ENCODE assay signal across 8 cellular contexts in genomic region chr13:23752111-23753001, GRCh38.
A peak's percentile ranks its signal among the peaks of the same experiment; 100 is the strongest.
DNase-seq lines count a peak whose midpoint lies in the region; ATAC-seq and TF ChIP-seq lines count a peak whose summit lies in the region.

No MANE protein-coding gene starts in this region.

- peak; percentile 65 for ATAC-seq in GM19452 (IDR thresholded peaks at IDR 0.05; ENCODE audit: unreplicated experiment)
- ATAC-seq in HG03108 (IDR thresholded peaks at IDR 0.05; ENCODE audit: unreplicated experiment) = peak; percentile 57
- ATAC-seq in left ventricle myocardium superior = no peak

- no peak overlapping the region for H3K27ac Mint-ChIP-seq in CD8-positive, alpha-beta memory T cell

- H3K9ac ChIP-seq in adipocyte (ENCODE audit: low read length) = no peak overlapping the region

- H3K36me3 ChIP-seq in GM06990 (ENCODE audit: control insufficient read depth, insufficient read depth, low read length) = no peaks in the 10 kb centered on the region
- H3K36me3 ChIP-seq in adipocyte (ENCODE audit: control insufficient read depth, insufficient read depth, low read length, severe bottlenecking) = peaks cover 4% of the 10 kb centered on the region
- H3K36me3 ChIP-seq in CD8-positive, alpha-beta memory T cell (ENCODE audit: insufficient read depth, low read length) = no peaks in the 10 kb centered on the region

- H3K27me3 Mint-ChIP-seq in CD8-positive, alpha-beta memory T cell = no peaks in the 10 kb centered on the region

- H3K9me3 Mint-ChIP-seq in CD8-positive, alpha-beta memory T cell = no peaks in the 10 kb centered on the region

- H3K4me3 ChIP-seq in GM06990 (replicated peaks; ENCODE audit: low read depth, low read length) (no peak overlapping the region), adipocyte (ENCODE audit: low read length) (no peak overlapping the region)
- no peak overlapping the region for H3K4me3 ChIP-seq in CD8-positive, alpha-beta memory T cell (ENCODE audit: low read length)

- H3K9me3 ChIP-seq in adipocyte (ENCODE audit: control insufficient read depth, low read length) = no peaks in the 10 kb centered on the region
- no peaks in the 10 kb centered on the region for H3K9me3 ChIP-seq in CD8-positive, alpha-beta memory T cell (ENCODE audit: low read length)

- POLR2A ChIA-PET in CD8-positive, alpha-beta memory T cell (lab: Charles Lee) = no interaction called here

- peaks cover 10 to 30% (median 18%) of the 10 kb centered on the region in 3 donors for H3K36me3 Mint-ChIP-seq in CD8-positive, alpha-beta memory T cell

- no peak overlapping the region for H3K27ac ChIP-seq in CD8-positive, alpha-beta memory T cell (ENCODE audit: low read depth, low read length)

- peak; percentile 68 for DNase-seq in GM06990 (ENCODE audit: extremely low read depth, insufficient read length)
- DNase-seq in adipocyte (ENCODE audit: low read depth) = peak; percentile 38
- DNase-seq in CD8-positive, alpha-beta memory T cell = no peak
- DNase-seq in left ventricle myocardium superior = no peak
- DNase-seq in pons (ENCODE audit: low spot score) = no peak
- DNase-seq in OCI-M2 (lab: John Stamatoyannopoulos, UW; ENCODE audit: unreplicated experiment) = no peak

- no peaks in the 10 kb centered on the region for H3K27me3 ChIP-seq in GM06990 (replicated peaks; ENCODE audit: control insufficient read depth, insufficient read depth, low read length)
- H3K27me3 ChIP-seq in adipocyte (replicated peaks; ENCODE audit: control insufficient read depth, insufficient read depth, low read length) = no peaks in the 10 kb centered on the region
- H3K27me3 ChIP-seq in CD8-positive, alpha-beta memory T cell (ENCODE audit: insufficient read depth, low read length, poor library complexity, severe bottlenecking) = no peaks in the 10 kb centered on the region

- CTCF ChIA-PET in CD8-positive, alpha-beta memory T cell (lab: Charles Lee) = interaction anchor here (1.3 kb wide), 1 partner anchor 15 kb away, joined by 3 read pairs; no protein-coding TSS in a partner anchor

- no peak overlapping the region for H3K4me3 Mint-ChIP-seq in CD8-positive, alpha-beta memory T cell

- peaks cover 24% of the 10 kb centered on the region for H3K4me1 ChIP-seq in adipocyte (ENCODE audit: control insufficient read depth, insufficient read depth, low read length)
- no peaks in the 10 kb centered on the region for H3K4me1 ChIP-seq in CD8-positive, alpha-beta memory T cell (ENCODE audit: insufficient read depth, low read length)

- H3K4me1 Mint-ChIP-seq in CD8-positive, alpha-beta memory T cell = peaks cover 0 to 8% (median 5%) of the 10 kb centered on the region in 3 donors

- intact Hi-C loops in left ventricle myocardium superior (cut with micrococcal nuclease) = no loop called here

- no peak for TF ChIP-seq CTCF in GM06990 (IDR thresholded peaks at IDR 0.05; ENCODE audit: insufficient read depth, low read length, poor library complexity, severe bottlenecking)

Comparison
In these comparisons a context has a peak if more than half of its experiments do, and no peak if none do; other contexts are left out.
1. DNase-seq: peak in GM06990 (single experiment) and adipocyte (single experiment); none in CD8-positive, alpha-beta memory T cell (0 of 5), left ventricle myocardium superior (single experiment), pons (single experiment) and OCI-M2 (single experiment).